Comparison of ENCODE assay signal across 22 cellular contexts in genomic region chr5:43498571-43498970, GRCh38.
"Had no signal": no experiment of that assay in that cellular context is flagged by ENCODE, and none has a peak within 500 bp of the region (broad histone marks: within the 10 kb centered on the region; RNA-seq: fewer than 3 reads in every experiment).

No MANE protein-coding gene starts in this region.

- H3K4me3 Mint-ChIP-seq: mesothelial cell of epicardium, nephron had no signal

- H3K27me3 ChIP-seq: foreskin keratinocyte, pancreas, stomach, transverse colon had no signal

- H3K36me3 Mint-ChIP-seq: mesothelial cell of epicardium had no signal

- H3K4me1 Mint-ChIP-seq: memory B cell, mesothelial cell of epicardium, nephron had no signal

- DNase-seq: cortex of kidney; effector memory CD4-positive, alpha-beta T cell; foreskin keratinocyte; kidney; left cardiac atrium; left ventricle myocardium inferior; lower lobe of right lung; occipital lobe; pancreas; right cardiac atrium; small intestine; stimulated activated CD4-positive, alpha-beta T cell treated with anti-CD3 and anti-CD28 coated beads, Interleukin-12 subunit alpha, Interleukin-12 subunit beta, amount 100 ng/mL, for 4 hours; stimulated activated naive CD4-positive, alpha-beta T cell; stomach; substantia nigra; transverse colon had no signal

- H3K4me1 ChIP-seq: foreskin keratinocyte, left ventricle myocardium inferior, lower lobe of right lung, pancreas, stomach had no signal

- FAIRE-seq: endometrium, kidney, pancreas, small intestine had no signal

- H3K27ac Mint-ChIP-seq: memory B cell, mesothelial cell of epicardium, nephron, progenitor cell of endocrine pancreas had no signal

- H3K27me3 Mint-ChIP-seq: memory B cell, progenitor cell of endocrine pancreas had no signal

- H3K36me3 ChIP-seq: left ventricle myocardium inferior, lower lobe of right lung, pancreas, thoracic aorta, transverse colon had no signal

- H3K9me3 Mint-ChIP-seq: memory B cell, mesothelial cell of epicardium, nephron had no signal

- H3K4me3 ChIP-seq: left ventricle myocardium inferior, lower lobe of right lung, stomach, thoracic aorta had no signal

- ATAC-seq: foreskin keratinocyte, left cardiac atrium, lower lobe of right lung, right cardiac atrium had no signal

- H3K9me3 ChIP-seq: left ventricle myocardium inferior, lower lobe of right lung, pancreas, stomach, thoracic aorta, transverse colon had no signal

- H3K27ac ChIP-seq: foreskin keratinocyte, left ventricle myocardium inferior, lower lobe of right lung, pancreas, stomach, thoracic aorta had no signal
